In the genomic region with DNA sequence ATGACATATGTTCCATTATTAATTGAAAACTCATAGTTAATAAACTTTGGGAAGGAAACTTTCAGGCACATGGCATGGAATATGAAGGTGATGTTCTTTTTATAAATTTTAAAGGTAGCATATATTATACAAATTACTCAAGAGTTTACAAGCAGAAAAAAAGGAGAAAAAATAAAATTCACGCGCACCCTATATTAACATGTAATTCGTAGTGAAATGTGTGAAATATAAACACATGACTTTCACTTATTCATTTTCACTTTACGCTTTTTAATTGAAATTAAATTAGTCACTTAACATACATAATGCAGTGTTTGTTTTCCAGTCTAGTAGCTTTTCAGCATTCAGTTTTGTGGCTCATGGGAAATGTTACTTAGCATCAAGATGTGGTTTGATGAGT, we compare ENCODE assay signal across 2 cellular contexts.
TF ChIP-seq lines count a peak whose summit lies in the region.

No MANE protein-coding gene starts in this region.

TF ChIP-seq in HEK293, 187 proteins besides CTCF, POLR2A, EP300 and RAD21:
- 0 out of 2 replicates have a peak, but pooled peaks have one; percentile 34 for TF ChIP-seq PRDM1 (tag by site-specific recombination; IDR thresholded peaks at IDR 0.05)
- TF ChIP-seq ZFHX2 (tag by site-specific recombination; conservative IDR thresholded peaks at IDR 0.05), result no peak

TF ChIP-seq in K562, 482 proteins besides CTCF, POLR2A, EP300 and RAD21:
- TF ChIP-seq, protein P1, sequence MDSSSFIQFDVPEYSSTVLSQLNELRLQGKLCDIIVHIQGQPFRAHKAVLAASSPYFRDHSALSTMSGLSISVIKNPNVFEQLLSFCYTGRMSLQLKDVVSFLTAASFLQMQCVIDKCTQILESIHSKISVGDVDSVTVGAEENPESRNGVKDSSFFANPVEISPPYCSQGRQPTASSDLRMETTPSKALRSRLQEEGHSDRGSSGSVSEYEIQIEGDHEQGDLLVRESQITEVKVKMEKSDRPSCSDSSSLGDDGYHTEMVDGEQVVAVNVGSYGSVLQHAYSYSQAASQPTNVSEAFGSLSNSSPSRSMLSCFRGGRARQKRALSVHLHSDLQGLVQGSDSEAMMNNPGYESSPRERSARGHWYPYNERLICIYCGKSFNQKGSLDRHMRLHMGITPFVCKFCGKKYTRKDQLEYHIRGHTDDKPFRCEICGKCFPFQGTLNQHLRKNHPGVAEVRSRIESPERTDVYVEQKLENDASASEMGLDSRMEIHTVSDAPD (CRISPR knock-in tag; IDR thresholded peaks at IDR 0.05), result no peak
- TF ChIP-seq ZNF175 (CRISPR knock-in tag; IDR thresholded peaks at IDR 0.05; ENCODE audit: low read depth) (no peak), NFATC3 (IDR thresholded peaks at IDR 0.05) (no peak), GTF2E2 (tag; IDR thresholded peaks at IDR 0.05) (no peak), SLC30A9 (CRISPR knock-in tag; IDR thresholded peaks at IDR 0.05) (0 out of 2 replicates have a peak, but pooled peaks have one; percentile 54), ZNF121 (CRISPR knock-in tag; conservative IDR thresholded peaks at IDR 0.05) (no peak), NFIX (CRISPR knock-in tag; IDR thresholded peaks at IDR 0.05; ENCODE audit: low read depth) (peak; percentile 63), TEAD2 (tag; IDR thresholded peaks at IDR 0.05) (no peak), NFRKB (IDR thresholded peaks at IDR 0.05; ENCODE audit: low read depth) (no peak), SP1 (CRISPR knock-in tag; IDR thresholded peaks at IDR 0.05) (no peak), GTF2A2 (tag; IDR thresholded peaks at IDR 0.05) (no peak), MCM7 (IDR thresholded peaks at IDR 0.05) (no peak), EP400 (IDR thresholded peaks at IDR 0.05) (no peak)
- TF ChIP-seq, protein P2, sequence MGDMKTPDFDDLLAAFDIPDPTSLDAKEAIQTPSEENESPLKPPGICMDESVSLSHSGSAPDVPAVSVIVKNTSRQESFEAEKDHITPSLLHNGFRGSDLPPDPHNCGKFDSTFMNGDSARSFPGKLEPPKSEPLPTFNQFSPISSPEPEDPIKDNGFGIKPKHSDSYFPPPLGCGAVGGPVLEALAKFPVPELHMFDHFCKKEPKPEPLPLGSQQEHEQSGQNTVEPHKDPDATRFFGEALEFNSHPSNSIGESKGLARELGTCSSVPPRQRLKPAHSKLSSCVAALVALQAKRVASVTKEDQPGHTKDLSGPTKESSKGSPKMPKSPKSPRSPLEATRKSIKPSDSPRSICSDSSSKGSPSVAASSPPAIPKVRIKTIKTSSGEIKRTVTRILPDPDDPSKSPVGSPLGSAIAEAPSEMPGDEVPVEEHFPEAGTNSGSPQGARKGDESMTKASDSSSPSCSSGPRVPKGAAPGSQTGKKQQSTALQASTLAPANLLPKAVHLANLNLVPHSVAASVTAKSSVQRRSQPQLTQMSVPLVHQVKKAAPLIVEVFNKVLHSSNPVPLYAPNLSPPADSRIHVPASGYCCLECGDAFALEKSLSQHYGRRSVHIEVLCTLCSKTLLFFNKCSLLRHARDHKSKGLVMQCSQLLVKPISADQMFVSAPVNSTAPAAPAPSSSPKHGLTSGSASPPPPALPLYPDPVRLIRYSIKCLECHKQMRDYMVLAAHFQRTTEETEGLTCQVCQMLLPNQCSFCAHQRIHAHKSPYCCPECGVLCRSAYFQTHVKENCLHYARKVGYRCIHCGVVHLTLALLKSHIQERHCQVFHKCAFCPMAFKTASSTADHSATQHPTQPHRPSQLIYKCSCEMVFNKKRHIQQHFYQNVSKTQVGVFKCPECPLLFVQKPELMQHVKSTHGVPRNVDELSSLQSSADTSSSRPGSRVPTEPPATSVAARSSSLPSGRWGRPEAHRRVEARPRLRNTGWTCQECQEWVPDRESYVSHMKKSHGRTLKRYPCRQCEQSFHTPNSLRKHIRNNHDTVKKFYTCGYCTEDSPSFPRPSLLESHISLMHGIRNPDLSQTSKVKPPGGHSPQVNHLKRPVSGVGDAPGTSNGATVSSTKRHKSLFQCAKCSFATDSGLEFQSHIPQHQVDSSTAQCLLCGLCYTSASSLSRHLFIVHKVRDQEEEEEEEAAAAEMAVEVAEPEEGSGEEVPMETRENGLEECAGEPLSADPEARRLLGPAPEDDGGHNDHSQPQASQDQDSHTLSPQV (IDR thresholded peaks at IDR 0.05), result no peak
- TF ChIP-seq, protein P3, sequence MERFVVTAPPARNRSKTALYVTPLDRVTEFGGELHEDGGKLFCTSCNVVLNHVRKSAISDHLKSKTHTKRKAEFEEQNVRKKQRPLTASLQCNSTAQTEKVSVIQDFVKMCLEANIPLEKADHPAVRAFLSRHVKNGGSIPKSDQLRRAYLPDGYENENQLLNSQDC (CRISPR knock-in tag; IDR thresholded peaks at IDR 0.05), result no peak
- TF ChIP-seq, protein P4, sequence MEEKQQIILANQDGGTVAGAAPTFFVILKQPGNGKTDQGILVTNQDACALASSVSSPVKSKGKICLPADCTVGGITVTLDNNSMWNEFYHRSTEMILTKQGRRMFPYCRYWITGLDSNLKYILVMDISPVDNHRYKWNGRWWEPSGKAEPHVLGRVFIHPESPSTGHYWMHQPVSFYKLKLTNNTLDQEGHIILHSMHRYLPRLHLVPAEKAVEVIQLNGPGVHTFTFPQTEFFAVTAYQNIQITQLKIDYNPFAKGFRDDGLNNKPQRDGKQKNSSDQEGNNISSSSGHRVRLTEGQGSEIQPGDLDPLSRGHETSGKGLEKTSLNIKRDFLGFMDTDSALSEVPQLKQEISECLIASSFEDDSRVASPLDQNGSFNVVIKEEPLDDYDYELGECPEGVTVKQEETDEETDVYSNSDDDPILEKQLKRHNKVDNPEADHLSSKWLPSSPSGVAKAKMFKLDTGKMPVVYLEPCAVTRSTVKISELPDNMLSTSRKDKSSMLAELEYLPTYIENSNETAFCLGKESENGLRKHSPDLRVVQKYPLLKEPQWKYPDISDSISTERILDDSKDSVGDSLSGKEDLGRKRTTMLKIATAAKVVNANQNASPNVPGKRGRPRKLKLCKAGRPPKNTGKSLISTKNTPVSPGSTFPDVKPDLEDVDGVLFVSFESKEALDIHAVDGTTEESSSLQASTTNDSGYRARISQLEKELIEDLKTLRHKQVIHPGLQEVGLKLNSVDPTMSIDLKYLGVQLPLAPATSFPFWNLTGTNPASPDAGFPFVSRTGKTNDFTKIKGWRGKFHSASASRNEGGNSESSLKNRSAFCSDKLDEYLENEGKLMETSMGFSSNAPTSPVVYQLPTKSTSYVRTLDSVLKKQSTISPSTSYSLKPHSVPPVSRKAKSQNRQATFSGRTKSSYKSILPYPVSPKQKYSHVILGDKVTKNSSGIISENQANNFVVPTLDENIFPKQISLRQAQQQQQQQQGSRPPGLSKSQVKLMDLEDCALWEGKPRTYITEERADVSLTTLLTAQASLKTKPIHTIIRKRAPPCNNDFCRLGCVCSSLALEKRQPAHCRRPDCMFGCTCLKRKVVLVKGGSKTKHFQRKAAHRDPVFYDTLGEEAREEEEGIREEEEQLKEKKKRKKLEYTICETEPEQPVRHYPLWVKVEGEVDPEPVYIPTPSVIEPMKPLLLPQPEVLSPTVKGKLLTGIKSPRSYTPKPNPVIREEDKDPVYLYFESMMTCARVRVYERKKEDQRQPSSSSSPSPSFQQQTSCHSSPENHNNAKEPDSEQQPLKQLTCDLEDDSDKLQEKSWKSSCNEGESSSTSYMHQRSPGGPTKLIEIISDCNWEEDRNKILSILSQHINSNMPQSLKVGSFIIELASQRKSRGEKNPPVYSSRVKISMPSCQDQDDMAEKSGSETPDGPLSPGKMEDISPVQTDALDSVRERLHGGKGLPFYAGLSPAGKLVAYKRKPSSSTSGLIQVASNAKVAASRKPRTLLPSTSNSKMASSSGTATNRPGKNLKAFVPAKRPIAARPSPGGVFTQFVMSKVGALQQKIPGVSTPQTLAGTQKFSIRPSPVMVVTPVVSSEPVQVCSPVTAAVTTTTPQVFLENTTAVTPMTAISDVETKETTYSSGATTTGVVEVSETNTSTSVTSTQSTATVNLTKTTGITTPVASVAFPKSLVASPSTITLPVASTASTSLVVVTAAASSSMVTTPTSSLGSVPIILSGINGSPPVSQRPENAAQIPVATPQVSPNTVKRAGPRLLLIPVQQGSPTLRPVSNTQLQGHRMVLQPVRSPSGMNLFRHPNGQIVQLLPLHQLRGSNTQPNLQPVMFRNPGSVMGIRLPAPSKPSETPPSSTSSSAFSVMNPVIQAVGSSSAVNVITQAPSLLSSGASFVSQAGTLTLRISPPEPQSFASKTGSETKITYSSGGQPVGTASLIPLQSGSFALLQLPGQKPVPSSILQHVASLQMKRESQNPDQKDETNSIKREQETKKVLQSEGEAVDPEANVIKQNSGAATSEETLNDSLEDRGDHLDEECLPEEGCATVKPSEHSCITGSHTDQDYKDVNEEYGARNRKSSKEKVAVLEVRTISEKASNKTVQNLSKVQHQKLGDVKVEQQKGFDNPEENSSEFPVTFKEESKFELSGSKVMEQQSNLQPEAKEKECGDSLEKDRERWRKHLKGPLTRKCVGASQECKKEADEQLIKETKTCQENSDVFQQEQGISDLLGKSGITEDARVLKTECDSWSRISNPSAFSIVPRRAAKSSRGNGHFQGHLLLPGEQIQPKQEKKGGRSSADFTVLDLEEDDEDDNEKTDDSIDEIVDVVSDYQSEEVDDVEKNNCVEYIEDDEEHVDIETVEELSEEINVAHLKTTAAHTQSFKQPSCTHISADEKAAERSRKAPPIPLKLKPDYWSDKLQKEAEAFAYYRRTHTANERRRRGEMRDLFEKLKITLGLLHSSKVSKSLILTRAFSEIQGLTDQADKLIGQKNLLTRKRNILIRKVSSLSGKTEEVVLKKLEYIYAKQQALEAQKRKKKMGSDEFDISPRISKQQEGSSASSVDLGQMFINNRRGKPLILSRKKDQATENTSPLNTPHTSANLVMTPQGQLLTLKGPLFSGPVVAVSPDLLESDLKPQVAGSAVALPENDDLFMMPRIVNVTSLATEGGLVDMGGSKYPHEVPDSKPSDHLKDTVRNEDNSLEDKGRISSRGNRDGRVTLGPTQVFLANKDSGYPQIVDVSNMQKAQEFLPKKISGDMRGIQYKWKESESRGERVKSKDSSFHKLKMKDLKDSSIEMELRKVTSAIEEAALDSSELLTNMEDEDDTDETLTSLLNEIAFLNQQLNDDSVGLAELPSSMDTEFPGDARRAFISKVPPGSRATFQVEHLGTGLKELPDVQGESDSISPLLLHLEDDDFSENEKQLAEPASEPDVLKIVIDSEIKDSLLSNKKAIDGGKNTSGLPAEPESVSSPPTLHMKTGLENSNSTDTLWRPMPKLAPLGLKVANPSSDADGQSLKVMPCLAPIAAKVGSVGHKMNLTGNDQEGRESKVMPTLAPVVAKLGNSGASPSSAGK (IDR thresholded peaks at IDR 0.05), result no peak
- TF ChIP-seq, protein P5, sequence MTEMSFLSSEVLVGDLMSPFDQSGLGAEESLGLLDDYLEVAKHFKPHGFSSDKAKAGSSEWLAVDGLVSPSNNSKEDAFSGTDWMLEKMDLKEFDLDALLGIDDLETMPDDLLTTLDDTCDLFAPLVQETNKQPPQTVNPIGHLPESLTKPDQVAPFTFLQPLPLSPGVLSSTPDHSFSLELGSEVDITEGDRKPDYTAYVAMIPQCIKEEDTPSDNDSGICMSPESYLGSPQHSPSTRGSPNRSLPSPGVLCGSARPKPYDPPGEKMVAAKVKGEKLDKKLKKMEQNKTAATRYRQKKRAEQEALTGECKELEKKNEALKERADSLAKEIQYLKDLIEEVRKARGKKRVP (CRISPR knock-in tag; IDR thresholded peaks at IDR 0.05), result no peak
- TF ChIP-seq, protein P6, sequence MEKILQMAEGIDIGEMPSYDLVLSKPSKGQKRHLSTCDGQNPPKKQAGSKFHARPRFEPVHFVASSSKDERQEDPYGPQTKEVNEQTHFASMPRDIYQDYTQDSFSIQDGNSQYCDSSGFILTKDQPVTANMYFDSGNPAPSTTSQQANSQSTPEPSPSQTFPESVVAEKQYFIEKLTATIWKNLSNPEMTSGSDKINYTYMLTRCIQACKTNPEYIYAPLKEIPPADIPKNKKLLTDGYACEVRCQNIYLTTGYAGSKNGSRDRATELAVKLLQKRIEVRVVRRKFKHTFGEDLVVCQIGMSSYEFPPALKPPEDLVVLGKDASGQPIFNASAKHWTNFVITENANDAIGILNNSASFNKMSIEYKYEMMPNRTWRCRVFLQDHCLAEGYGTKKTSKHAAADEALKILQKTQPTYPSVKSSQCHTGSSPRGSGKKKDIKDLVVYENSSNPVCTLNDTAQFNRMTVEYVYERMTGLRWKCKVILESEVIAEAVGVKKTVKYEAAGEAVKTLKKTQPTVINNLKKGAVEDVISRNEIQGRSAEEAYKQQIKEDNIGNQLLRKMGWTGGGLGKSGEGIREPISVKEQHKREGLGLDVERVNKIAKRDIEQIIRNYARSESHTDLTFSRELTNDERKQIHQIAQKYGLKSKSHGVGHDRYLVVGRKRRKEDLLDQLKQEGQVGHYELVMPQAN (IDR thresholded peaks at IDR 0.05; ENCODE audit: borderline replicate concordance), result no peak
- TF ChIP-seq, protein P7, sequence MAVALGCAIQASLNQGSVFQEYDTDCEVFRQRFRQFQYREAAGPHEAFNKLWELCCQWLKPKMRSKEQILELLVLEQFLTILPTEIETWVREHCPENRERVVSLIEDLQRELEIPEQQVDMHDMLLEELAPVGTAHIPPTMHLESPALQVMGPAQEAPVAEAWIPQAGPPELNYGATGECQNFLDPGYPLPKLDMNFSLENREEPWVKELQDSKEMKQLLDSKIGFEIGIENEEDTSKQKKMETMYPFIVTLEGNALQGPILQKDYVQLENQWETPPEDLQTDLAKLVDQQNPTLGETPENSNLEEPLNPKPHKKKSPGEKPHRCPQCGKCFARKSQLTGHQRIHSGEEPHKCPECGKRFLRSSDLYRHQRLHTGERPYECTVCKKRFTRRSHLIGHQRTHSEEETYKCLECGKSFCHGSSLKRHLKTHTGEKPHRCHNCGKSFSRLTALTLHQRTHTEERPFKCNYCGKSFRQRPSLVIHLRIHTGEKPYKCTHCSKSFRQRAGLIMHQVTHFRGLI (CRISPR knock-in tag; IDR thresholded peaks at IDR 0.05), result 0 out of 2 replicates have a peak, but pooled peaks have one; percentile 60
- TF ChIP-seq, protein P8, sequence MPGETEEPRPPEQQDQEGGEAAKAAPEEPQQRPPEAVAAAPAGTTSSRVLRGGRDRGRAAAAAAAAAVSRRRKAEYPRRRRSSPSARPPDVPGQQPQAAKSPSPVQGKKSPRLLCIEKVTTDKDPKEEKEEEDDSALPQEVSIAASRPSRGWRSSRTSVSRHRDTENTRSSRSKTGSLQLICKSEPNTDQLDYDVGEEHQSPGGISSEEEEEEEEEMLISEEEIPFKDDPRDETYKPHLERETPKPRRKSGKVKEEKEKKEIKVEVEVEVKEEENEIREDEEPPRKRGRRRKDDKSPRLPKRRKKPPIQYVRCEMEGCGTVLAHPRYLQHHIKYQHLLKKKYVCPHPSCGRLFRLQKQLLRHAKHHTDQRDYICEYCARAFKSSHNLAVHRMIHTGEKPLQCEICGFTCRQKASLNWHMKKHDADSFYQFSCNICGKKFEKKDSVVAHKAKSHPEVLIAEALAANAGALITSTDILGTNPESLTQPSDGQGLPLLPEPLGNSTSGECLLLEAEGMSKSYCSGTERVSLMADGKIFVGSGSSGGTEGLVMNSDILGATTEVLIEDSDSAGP (CRISPR knock-in tag; IDR thresholded peaks at IDR 0.05), result no peak
- TF ChIP-seq, protein P9, sequence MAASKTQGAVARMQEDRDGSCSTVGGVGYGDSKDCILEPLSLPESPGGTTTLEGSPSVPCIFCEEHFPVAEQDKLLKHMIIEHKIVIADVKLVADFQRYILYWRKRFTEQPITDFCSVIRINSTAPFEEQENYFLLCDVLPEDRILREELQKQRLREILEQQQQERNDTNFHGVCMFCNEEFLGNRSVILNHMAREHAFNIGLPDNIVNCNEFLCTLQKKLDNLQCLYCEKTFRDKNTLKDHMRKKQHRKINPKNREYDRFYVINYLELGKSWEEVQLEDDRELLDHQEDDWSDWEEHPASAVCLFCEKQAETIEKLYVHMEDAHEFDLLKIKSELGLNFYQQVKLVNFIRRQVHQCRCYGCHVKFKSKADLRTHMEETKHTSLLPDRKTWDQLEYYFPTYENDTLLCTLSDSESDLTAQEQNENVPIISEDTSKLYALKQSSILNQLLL (CRISPR knock-in tag; IDR thresholded peaks at IDR 0.05; ENCODE audit: borderline replicate concordance), result 0 out of 2 replicates have a peak, but pooled peaks have one; percentile 9
TF ChIP-seq in K562: peak in this region for 4.
